11 cellular contexts compared by ENCODE assay signal in the genomic region with DNA sequence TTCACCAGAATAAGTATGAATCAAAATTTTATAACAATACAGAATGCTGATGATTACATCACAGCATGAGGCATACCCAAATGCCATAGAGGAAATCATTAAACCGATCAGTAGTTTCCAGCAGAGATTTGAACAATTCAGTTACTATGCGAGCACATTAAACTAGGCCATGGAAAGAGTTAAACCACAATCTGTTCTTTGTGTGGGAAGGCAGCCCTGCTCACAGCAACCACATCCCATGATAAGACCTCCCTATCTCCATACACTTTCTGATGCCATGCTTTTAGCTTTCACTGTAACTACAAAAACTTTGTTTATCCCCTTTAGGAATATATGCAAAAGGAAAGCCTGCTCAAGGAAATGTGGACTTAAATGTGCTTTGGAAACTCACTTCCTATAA. TPM values are rescaled to one million over a fixed set of nuclear protein-coding genes. Genes with fewer than 3 reads are reported as not detected.
DNase-seq lines count a peak whose midpoint lies in the region; ATAC-seq and TF ChIP-seq lines count a peak whose summit lies in the region.
"Had no signal": no experiment of that assay in that cellular context is flagged by ENCODE, and none has a peak within 500 bp of the region (broad histone marks: within the 10 kb centered on the region; RNA-seq: fewer than 3 reads in every experiment).

No MANE protein-coding gene starts in this region.

- TF ChIP-seq CTCF in astrocyte of the cerebellum (IDR thresholded peaks at IDR 0.05; ENCODE audit: low read depth, low read length, missing control alignments) (no peak), thoracic aorta (IDR thresholded peaks at IDR 0.05) (no peak)

- in situ Hi-C loops in astrocyte of the cerebellum (cut with HindIII; ENCODE audit: low sequenced_read_pairs), result no loop called here

- H3K4me1 ChIP-seq in right cardiac atrium (ENCODE audit: control insufficient read depth, insufficient read depth, low read length) (peaks cover 8% of the 10 kb centered on the region), thoracic aorta (ENCODE audit: control insufficient read depth in 1 of 2, low read depth in 2 of 2) (peaks cover 8 to 40% of the 10 kb centered on the region in 2 donors)

- intact Hi-C loops in right cardiac atrium (cut with DNase I), result loop anchor here in 1 of 4 donors (10.0 kb wide), 1 partner anchor 105 kb away; no protein-coding TSS in a partner anchor

- no peaks in the 10 kb centered on the region for H3K36me3 ChIP-seq in thoracic aorta

- ATAC-seq in right cardiac atrium (peak; percentile 24 to 41), thoracic aorta (ENCODE audit: insufficient number of reproducible peaks, low FRiP score, low read depth) (no peak), HG03432 (IDR thresholded peaks at IDR 0.05; ENCODE audit: unreplicated experiment) (no peak), GM19452 (IDR thresholded peaks at IDR 0.05; ENCODE audit: unreplicated experiment) (no peak)

- DNase-seq in DMS153 treated with DMSO at 0.1 percent for 48 hours (lab: John Stamatoyannopoulos, UW; ENCODE audit: unreplicated experiment) (peak; percentile 56), DMS153 (lab: John Stamatoyannopoulos, UW) (no peak), astrocyte of the cerebellum (ENCODE audit: low read depth) (peak; percentile 82), right cardiac atrium (no peak), thoracic aorta (ENCODE audit: low spot score) (no peak), SKM-1 treated with dmso at 0.1 percent for 144 hours (lab: John Stamatoyannopoulos, UW; ENCODE audit: unreplicated experiment) (no peak)
- DNase-seq: NCI-H2029 treated with DMSO at 0.1 percent for 48 hours, trophoblast cell had no signal

- H3K9me3 ChIP-seq in right cardiac atrium (ENCODE audit: control insufficient read depth, low read length) (no peaks in the 10 kb centered on the region), thoracic aorta (no peaks in the 10 kb centered on the region)

- H3K27ac ChIP-seq in right cardiac atrium (ENCODE audit: low read length) (peak overlapping the region; percentile 43), thoracic aorta (peak overlapping the region in 1 of 2 donors; percentile 33)
- H3K27ac ChIP-seq: 22Rv1 had no signal

- WGBS in right cardiac atrium, result 3% methylated on average over 2 of the region's 2 CpGs

- no peaks in the 10 kb centered on the region for H3K27me3 ChIP-seq in right cardiac atrium (ENCODE audit: control insufficient read depth, insufficient read depth)
- no peaks in the 10 kb centered on the region for H3K27me3 ChIP-seq in thoracic aorta (replicated peaks; ENCODE audit: insufficient read depth)

- H3K4me3 ChIP-seq in astrocyte of the cerebellum (ENCODE audit: low read depth, low read length) (peak overlapping the region; percentile 95), right cardiac atrium (ENCODE audit: low read length) (peak overlapping the region; percentile 51), thoracic aorta (peak overlapping the region; percentile 81)

RNA-seq across cellular contexts. Expression of a gene that starts 4.5 kb away (rescaled TPM):
- total RNA-seq in right cardiac atrium (100 to 1,000 TPM; 125 to 143 (median 134) TPM), thoracic aorta (100 to 1,000 TPM in 1 of 2 donors, 10 to 100 TPM in 1; 54.8 to 114 TPM)
- 22.5 TPM for polyA plus RNA-seq in right cardiac atrium

Comparison
In these comparisons a context has a peak if more than half of its experiments do, and no peak if none do; other contexts are left out.
1. DNase-seq: peak in DMS153 treated with DMSO at 0.1 percent for 48 hours (single experiment) and astrocyte of the cerebellum (single experiment); none in DMS153 (single experiment), right cardiac atrium (0 of 3), thoracic aorta (single experiment) and SKM-1 treated with dmso at 0.1 percent for 144 hours (single experiment).
2. ATAC-seq: peak in right cardiac atrium (2 of 2); none in thoracic aorta (single experiment), HG03432 (single experiment) and GM19452 (single experiment).
3. Peak in every context shown above with its lines, with median percentiles within 50 percentile points of each other: H3K4me3 ChIP-seq.